Comparison of ENCODE assay signal across 1 cellular context in the genomic region with DNA sequence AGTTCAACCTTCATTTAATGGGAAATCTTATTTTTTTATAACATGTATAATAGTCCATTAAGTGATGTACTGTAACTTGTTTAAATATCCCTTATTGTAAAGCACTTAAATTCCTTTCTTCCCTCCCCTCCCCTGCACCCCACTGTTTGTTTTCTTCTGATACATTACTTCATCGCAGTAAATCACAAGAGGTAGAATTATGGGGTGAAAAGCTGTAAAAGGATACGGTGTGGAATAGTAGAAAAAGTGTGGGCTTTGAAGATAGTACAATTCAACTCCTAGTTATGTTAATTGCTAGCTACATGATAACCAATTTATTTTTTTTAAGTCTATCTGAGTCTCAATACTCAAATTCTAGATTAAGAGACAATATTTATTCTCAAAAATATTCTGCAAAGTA.
TF ChIP-seq lines count a peak whose summit lies in the region.

No MANE protein-coding gene starts in this region.

TF ChIP-seq in HEK293, 187 proteins besides CTCF, POLR2A, EP300 and RAD21 (continued from another document):
- TF ChIP-seq, protein P1, sequence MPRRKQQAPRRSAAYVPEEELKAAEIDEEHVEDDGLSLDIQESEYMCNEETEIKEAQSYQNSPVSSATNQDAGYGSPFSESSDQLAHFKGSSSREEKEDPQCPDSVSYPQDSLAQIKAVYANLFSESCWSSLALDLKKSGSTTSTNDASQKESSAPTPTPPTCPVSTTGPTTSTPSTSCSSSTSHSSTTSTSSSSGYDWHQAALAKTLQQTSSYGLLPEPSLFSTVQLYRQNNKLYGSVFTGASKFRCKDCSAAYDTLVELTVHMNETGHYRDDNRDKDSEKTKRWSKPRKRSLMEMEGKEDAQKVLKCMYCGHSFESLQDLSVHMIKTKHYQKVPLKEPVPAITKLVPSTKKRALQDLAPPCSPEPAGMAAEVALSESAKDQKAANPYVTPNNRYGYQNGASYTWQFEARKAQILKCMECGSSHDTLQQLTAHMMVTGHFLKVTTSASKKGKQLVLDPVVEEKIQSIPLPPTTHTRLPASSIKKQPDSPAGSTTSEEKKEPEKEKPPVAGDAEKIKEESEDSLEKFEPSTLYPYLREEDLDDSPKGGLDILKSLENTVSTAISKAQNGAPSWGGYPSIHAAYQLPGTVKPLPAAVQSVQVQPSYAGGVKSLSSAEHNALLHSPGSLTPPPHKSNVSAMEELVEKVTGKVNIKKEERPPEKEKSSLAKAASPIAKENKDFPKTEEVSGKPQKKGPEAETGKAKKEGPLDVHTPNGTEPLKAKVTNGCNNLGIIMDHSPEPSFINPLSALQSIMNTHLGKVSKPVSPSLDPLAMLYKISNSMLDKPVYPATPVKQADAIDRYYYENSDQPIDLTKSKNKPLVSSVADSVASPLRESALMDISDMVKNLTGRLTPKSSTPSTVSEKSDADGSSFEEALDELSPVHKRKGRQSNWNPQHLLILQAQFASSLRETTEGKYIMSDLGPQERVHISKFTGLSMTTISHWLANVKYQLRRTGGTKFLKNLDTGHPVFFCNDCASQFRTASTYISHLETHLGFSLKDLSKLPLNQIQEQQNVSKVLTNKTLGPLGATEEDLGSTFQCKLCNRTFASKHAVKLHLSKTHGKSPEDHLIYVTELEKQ (tag by site-specific recombination; IDR thresholded peaks at IDR 0.05; ENCODE audit: borderline replicate concordance), result no peak
- TF ChIP-seq MZF1 (tag by site-specific recombination; IDR thresholded peaks at IDR 0.05; ENCODE audit: borderline replicate concordance), result no peak
- TF ChIP-seq ZNF560 (tag by site-specific recombination; IDR thresholded peaks at IDR 0.05; ENCODE audit: borderline replicate concordance), result no peak
- no peak for TF ChIP-seq ZFP3 (tag by site-specific recombination; IDR thresholded peaks at IDR 0.05; ENCODE audit: low read depth)
- TF ChIP-seq, protein P2, sequence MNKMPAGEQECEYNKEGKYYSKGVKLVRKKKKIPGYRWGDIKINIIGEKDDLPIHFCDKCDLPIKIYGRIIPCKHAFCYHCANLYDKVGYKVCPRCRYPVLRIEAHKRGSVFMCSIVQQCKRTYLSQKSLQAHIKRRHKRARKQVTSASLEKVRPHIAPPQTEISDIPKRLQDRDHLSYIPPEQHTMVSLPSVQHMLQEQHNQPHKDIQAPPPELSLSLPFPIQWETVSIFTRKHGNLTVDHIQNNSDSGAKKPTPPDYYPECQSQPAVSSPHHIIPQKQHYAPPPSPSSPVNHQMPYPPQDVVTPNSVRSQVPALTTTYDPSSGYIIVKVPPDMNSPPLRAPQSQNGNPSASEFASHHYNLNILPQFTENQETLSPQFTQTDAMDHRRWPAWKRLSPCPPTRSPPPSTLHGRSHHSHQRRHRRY (tag by site-specific recombination; IDR thresholded peaks at IDR 0.05), result no peak
- TF ChIP-seq TCF7L2 (IDR thresholded peaks at IDR 0.05; ENCODE audit: borderline replicate concordance, low read depth, low read length), result no peak
